In the genomic region with DNA sequence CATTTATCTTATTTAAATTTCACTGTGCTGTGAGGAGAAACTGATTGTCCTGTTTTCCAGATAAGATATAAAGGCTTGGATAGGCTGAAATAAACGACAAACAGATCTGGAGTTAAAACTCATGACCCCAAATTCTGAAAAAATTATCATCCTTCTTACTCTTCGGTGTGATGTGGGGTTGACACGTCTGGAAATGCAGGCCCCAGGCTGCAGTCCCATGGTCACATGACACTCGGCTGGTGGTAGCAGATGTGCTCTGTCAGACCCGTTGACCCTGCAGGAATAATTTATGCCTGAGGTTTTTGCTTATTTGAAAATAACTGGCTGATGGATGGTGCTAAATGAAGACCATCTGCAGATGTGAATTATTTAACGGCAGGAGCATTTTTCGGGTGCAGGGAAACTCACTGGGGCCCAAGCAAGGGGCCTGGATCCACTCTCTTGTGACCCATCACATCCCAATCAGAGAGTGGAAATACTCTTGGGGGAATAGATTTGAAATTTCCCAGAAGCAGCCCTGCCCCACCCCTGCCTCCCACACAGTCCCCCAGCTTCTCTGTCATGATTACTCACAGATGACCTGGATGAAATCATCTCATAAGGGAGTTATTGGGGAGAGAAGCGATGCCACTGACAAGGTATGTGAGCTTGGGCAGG, we compare ENCODE assay signal across 19 cellular contexts. TPM values are rescaled to one million over a fixed set of nuclear protein-coding genes. Genes with fewer than 3 reads are reported as not detected.
"Had no signal": no experiment of that assay in that cellular context is flagged by ENCODE, and none has a peak within 500 bp of the region (broad histone marks: within the 10 kb centered on the region; RNA-seq: fewer than 3 reads in every experiment).

No MANE protein-coding gene starts in this region.

- H3K9me3 Mint-ChIP-seq: activated naive CD4-positive, alpha-beta T cell treated with anti-CD3 and anti-CD28 coated beads, Interleukin-2, amount 50 U/mL, for 24 hours; stimulated activated effector memory CD8-positive, alpha-beta T cell treated with anti-CD3 and anti-CD28 coated beads, Interleukin-12 subunit alpha, Interleukin-12 subunit beta, amount 100 ng/mL, for 72 hours had no signal

- H3K4me3 Mint-ChIP-seq: activated CD4-positive, alpha-beta memory T cell treated with anti-CD3 and anti-CD28 coated beads for 36 hours; activated naive CD4-positive, alpha-beta T cell treated with anti-CD3 and anti-CD28 coated beads, Interleukin-2, amount 50 U/mL, for 24 hours; natural killer cell; stimulated activated effector memory CD8-positive, alpha-beta T cell treated with anti-CD3 and anti-CD28 coated beads, Interleukin-12 subunit alpha, Interleukin-12 subunit beta, amount 100 ng/mL, for 72 hours; T-helper 17 cell had no signal

- H3K36me3 Mint-ChIP-seq: activated CD4-positive, alpha-beta memory T cell treated with anti-CD3 and anti-CD28 coated beads for 36 hours; natural killer cell; stimulated activated effector memory CD8-positive, alpha-beta T cell treated with anti-CD3 and anti-CD28 coated beads, Interleukin-12 subunit alpha, Interleukin-12 subunit beta, amount 100 ng/mL, for 72 hours had no signal

- H3K4me1 Mint-ChIP-seq: activated naive CD4-positive, alpha-beta T cell treated with anti-CD3 and anti-CD28 coated beads, Interleukin-2, amount 50 U/mL, for 24 hours; stimulated activated effector memory CD8-positive, alpha-beta T cell treated with anti-CD3 and anti-CD28 coated beads, Interleukin-12 subunit alpha, Interleukin-12 subunit beta, amount 100 ng/mL, for 72 hours; T-helper 17 cell had no signal

- H3K27ac Mint-ChIP-seq: activated CD4-positive, alpha-beta memory T cell treated with anti-CD3 and anti-CD28 coated beads for 36 hours; activated naive CD4-positive, alpha-beta T cell treated with anti-CD3 and anti-CD28 coated beads, Interleukin-2, amount 50 U/mL, for 24 hours; natural killer cell; progenitor cell of endocrine pancreas; stimulated activated effector memory CD8-positive, alpha-beta T cell treated with anti-CD3 and anti-CD28 coated beads, Interleukin-12 subunit alpha, Interleukin-12 subunit beta, amount 100 ng/mL, for 72 hours; T-helper 17 cell had no signal

- ATAC-seq: body of pancreas; esophagus mucosa; left lung; natural killer cell; stimulated activated effector memory CD8-positive, alpha-beta T cell treated with anti-CD3 and anti-CD28 coated beads, Interleukin-12 subunit alpha, Interleukin-12 subunit beta, amount 100 ng/mL, for 72 hours; T-helper 17 cell had no signal

- DNase-seq: activated CD4-positive, alpha-beta memory T cell treated with anti-CD3 and anti-CD28 coated beads for 36 hours; activated CD4-positive, alpha-beta T cell treated with anti-CD3 and anti-CD28 coated beads for 48 hours; activated gamma-delta T cell; activated T-cell treated with anti-CD3 and anti-CD28 coated beads for 4 hours; anterior cingulate cortex; body of pancreas; effector memory CD4-positive, alpha-beta T cell; left lung; midbrain; natural killer cell; stimulated activated CD4-positive, alpha-beta T cell treated with anti-CD3 and anti-CD28 coated beads, Interleukin-12 subunit alpha, Interleukin-12 subunit beta, amount 100 ng/mL, for 4 hours; SW 1271; T-helper 17 cell; transverse colon had no signal

RNA-seq across cellular contexts. Expression of gene CMKLR1, which starts 47.7 kb away (rescaled TPM):
- total RNA-seq: activated CD4-positive, alpha-beta memory T cell treated with anti-CD3 and anti-CD28 coated beads for 36 hours; endothelial cell of umbilical vein; progenitor cell of endocrine pancreas had no signal
